In genomic region chr1:32066489-32066873, GRCh38 we compare ENCODE assay signal across 9 cellular contexts. TPM values are rescaled to one million over a fixed set of nuclear protein-coding genes. Genes with fewer than 3 reads are reported as not detected.
DNase-seq lines count a peak whose midpoint lies in the region; TF ChIP-seq lines count a peak whose summit lies in the region.
"Had no signal": no experiment of that assay in that cellular context is flagged by ENCODE, and none has a peak within 500 bp of the region (broad histone marks: within the 10 kb centered on the region; RNA-seq: fewer than 3 reads in every experiment).

No MANE protein-coding gene starts in this region.

- H3K27me3 ChIP-seq in OCI-LY3 (ENCODE audit: low read depth, low read length) (0 out of 2 replicates have a peak, but pooled peaks cover 4% of the 10 kb centered on the region), colonic mucosa (no peaks in the 10 kb centered on the region)

- H3K4me3 ChIP-seq in OCI-LY3 (ENCODE audit: low read length) (no peak overlapping the region), colonic mucosa (no peak overlapping the region), mesodermal cell (ENCODE audit: extremely low read depth, insufficient read depth, low read length, poor library complexity, severe bottlenecking) (no peak overlapping the region)
- H3K4me3 ChIP-seq: skin epidermis had no signal

- DNase-seq in NCI-H1105 treated with DMSO at 0.1 percent for 48 hours (lab: John Stamatoyannopoulos, UW) = peak; percentile 48
- DNase-seq in NCI-H1105 (lab: John Stamatoyannopoulos, UW) = no peak
- peak; percentile 62 for DNase-seq in colonic mucosa
- no peak for DNase-seq in NCI-H345 treated with DMSO at 0.1 percent for 48 hours (lab: John Stamatoyannopoulos, UW; ENCODE audit: unreplicated experiment)
- no peak for DNase-seq in activated CD4-positive, alpha-beta T cell treated with anti-CD3 and anti-CD28 coated beads, Interleukin-2, amount 50 U/mL, for 48 hours
- no peak for DNase-seq in NCI-H187 treated with DMSO at 0.1 percent for 48 hours (lab: John Stamatoyannopoulos, UW)

- H2AFZ ChIP-seq in OCI-LY3 (ENCODE audit: low read depth, low read length) = no peak overlapping the region

- 73 to 79% methylated on average over 2 of the region's 4 CpGs for WGBS in mesodermal cell (ENCODE audit: insufficient coverage in 2 of 2), 2 experiments

- no peaks in the 10 kb centered on the region for H4K20me1 ChIP-seq in OCI-LY3 (ENCODE audit: insufficient read depth, low read length)

- H3K4me1 ChIP-seq in OCI-LY3 (ENCODE audit: low read length) (peaks cover 9% of the 10 kb centered on the region), colonic mucosa (no peaks in the 10 kb centered on the region), mesodermal cell (ENCODE audit: control insufficient read depth, insufficient read depth, low read length, poor library complexity, severe bottlenecking) (peaks cover 26% of the 10 kb centered on the region)

- TF ChIP-seq CTCF in OCI-LY3 (IDR thresholded peaks at IDR 0.05; ENCODE audit: low read depth, low read length) = no peak
- no peak for TF ChIP-seq CTCF in colonic mucosa (IDR thresholded peaks at IDR 0.05)

- no peaks in the 10 kb centered on the region for H3K79me2 ChIP-seq in OCI-LY3 (ENCODE audit: low read length)

- H3K27ac ChIP-seq in OCI-LY3 (ENCODE audit: low read length) (peak overlapping the region; percentile 19; the same call in 1 of the 2 replicates), colonic mucosa (no peak overlapping the region), mesodermal cell (ENCODE audit: low read depth, low read length, severe bottlenecking) (peak overlapping the region; percentile 41)

- H3K36me3 ChIP-seq in OCI-LY3 (replicated peaks; ENCODE audit: low read depth, low read length) (no peaks in the 10 kb centered on the region), colonic mucosa (no peaks in the 10 kb centered on the region), mesodermal cell (ENCODE audit: control insufficient read depth, insufficient read depth, low read length) (peaks cover 28% of the 10 kb centered on the region)

- H3K9me3 ChIP-seq in OCI-LY3 (ENCODE audit: insufficient read depth, low read length) (no peaks in the 10 kb centered on the region), colonic mucosa (no peaks in the 10 kb centered on the region), mesodermal cell (ENCODE audit: control insufficient read depth, low read length) (peaks cover 5% of the 10 kb centered on the region)

- intact Hi-C loops in colonic mucosa (cut with DNase I) = loop anchor here (10.0 kb wide), 1 partner anchor 92 kb away; no protein-coding TSS in a partner anchor

- peak overlapping the region; percentile 62 for H3K4me2 ChIP-seq in OCI-LY3 (ENCODE audit: low read length)

- no peak overlapping the region for H3K9ac ChIP-seq in OCI-LY3 (ENCODE audit: low read length)
- H3K9ac ChIP-seq in colonic mucosa (ENCODE audit: low read depth in 2 of 2, low read length in 2 of 2) = no peak overlapping the region

RNA-seq across cellular contexts. Expression of gene TMEM39B, which starts 6.3 kb away (rescaled TPM):
- total RNA-seq in colonic mucosa = 10 to 100 TPM; 12.3 to 18.2 TPM
- 24.9 TPM for polyA plus RNA-seq in mesodermal cell (2013, experiment 1 of 2)
- polyA plus RNA-seq in mesodermal cell (2013, experiment 2 of 2) = 22.8 TPM

RNA-seq across cellular contexts. Expression of gene KPNA6, which starts 41.4 kb away (rescaled TPM):
- 10 to 100 TPM; 56.7 to 66.9 TPM for total RNA-seq in colonic mucosa
- polyA plus RNA-seq in mesodermal cell (2013, experiment 1 of 2) = 37.3 TPM
- 31.7 TPM for polyA plus RNA-seq in mesodermal cell (2013, experiment 2 of 2)

RNA-seq across cellular contexts. Expression of gene KHDRBS1, which starts 52.8 kb away (rescaled TPM):
- 100 to 1,000 TPM; 105 to 147 TPM for total RNA-seq in colonic mucosa
- 189 TPM for polyA plus RNA-seq in mesodermal cell (2013, experiment 1 of 2)
- 212 TPM for polyA plus RNA-seq in mesodermal cell (2013, experiment 2 of 2)

Comparison
In these comparisons a context has a peak if more than half of its experiments do, and no peak if none do; other contexts are left out.
1. DNase-seq: peak in NCI-H1105 treated with DMSO at 0.1 percent for 48 hours (single experiment) and colonic mucosa (single experiment); none in NCI-H1105 (single experiment), NCI-H345 treated with DMSO at 0.1 percent for 48 hours (single experiment), activated CD4-positive, alpha-beta T cell treated with anti-CD3 and anti-CD28 coated beads, Interleukin-2, amount 50 U/mL, for 48 hours (0 of 2) and NCI-H187 treated with DMSO at 0.1 percent for 48 hours (single experiment).